In the genomic region with DNA sequence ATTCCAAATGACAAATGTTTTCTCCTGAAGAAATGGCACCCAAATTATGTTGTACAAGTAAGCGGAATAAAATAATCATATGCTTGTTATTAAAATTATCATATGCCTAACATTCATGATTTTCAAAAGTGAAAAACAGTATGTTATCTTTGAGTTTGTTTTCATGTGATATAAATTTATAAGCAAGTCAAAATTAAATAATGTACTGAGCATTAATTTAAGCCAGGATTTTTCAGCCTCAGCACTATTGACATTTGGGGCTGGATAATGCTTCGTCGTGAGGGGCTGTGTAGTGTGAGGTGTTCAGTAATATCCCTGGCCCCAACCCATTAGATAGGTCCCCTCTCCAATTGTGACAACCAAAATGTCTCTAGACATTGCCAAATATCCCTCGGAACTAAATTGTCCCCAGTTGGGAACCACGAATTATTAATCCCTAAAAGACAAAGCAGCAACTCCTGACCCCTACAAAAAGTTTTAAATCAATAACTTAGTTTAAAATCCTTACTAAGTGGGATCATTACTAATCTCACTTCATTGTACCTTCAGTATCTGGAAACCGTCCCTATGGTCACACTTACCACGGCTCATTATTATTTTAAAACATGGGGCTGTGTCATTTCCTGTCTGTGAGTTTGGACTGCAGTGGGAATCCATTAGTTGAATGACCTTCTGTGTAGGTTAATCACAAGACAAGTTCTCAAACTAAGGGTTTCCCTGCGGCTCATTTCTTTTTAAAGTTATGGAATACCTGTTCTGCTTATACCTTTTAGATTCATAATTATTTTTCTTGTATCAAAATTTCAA, we compare ENCODE assay signal across 8 cellular contexts. TPM values are rescaled to one million over a fixed set of nuclear protein-coding genes. Genes with fewer than 3 reads are reported as not detected.
DNase-seq lines count a peak whose midpoint lies in the region; ATAC-seq and TF ChIP-seq lines count a peak whose summit lies in the region.

No MANE protein-coding gene starts in this region.

- peak overlapping the region; percentile 70 for H3K4me3 ChIP-seq in AG04450 (ENCODE audit: low read depth, low read length)

- POLR2A ChIA-PET in AG04450 (lab: Yijun Ruan, JAX) (interaction anchor here (0.6 kb wide), 1 partner anchor 42 kb away, joined by 13 read pairs; no protein-coding TSS in a partner anchor), RWPE1 (lab: Yijun Ruan, JAX; ENCODE audit: low non-redundant PET) (no interaction called here)

- H3K27ac ChIP-seq in AG04450 (ENCODE audit: low read depth, low read length), result no peak overlapping the region
- no peak overlapping the region for H3K27ac ChIP-seq in RWPE1

- no peaks in the 10 kb centered on the region for H3K9me3 ChIP-seq in AG04450 (ENCODE audit: control insufficient read depth, insufficient read depth, low read length)

- no peak for TF ChIP-seq CTCF in AG04450 (IDR thresholded peaks at IDR 0.05; ENCODE audit: low read depth, low read length)
- TF ChIP-seq CTCF in RWPE1 (conservative IDR thresholded peaks at IDR 0.05; ENCODE audit: low read depth), result no peak
- TF ChIP-seq CTCF in osteocyte (IDR thresholded peaks at IDR 0.05), result no peak

- peak overlapping the region; percentile 93 for H3K4me3 Mint-ChIP-seq in osteocyte (ENCODE audit: unreplicated experiment)

- no peaks in the 10 kb centered on the region for H3K9me3 Mint-ChIP-seq in osteocyte (ENCODE audit: unreplicated experiment)

- peak overlapping the region; percentile 92 for H3K27ac Mint-ChIP-seq in osteocyte (ENCODE audit: unreplicated experiment)

- CTCF ChIA-PET in AG04450 (lab: Charles Lee), result interaction anchor here (0.7 to 1.8 kb wide), 5 partner anchors 29 to 1172 kb away, joined by 3 to 8 read pairs (median 3); no protein-coding TSS in a partner anchor
- CTCF ChIA-PET in RWPE1 (lab: Yijun Ruan, JAX), result interaction anchor here (0.6 kb wide), 1 partner anchor 28 kb away, joined by 4 read pairs; no protein-coding TSS in a partner anchor

- no peaks in the 10 kb centered on the region for H3K27me3 Mint-ChIP-seq in osteocyte (ENCODE audit: unreplicated experiment)

- H3K36me3 Mint-ChIP-seq in osteocyte (ENCODE audit: unreplicated experiment), result peaks cover 6% of the 10 kb centered on the region

- DNase-seq in AG04450 (ENCODE audit: low read depth, low spot score) (no peak), RWPE1 (ENCODE audit: low spot score) (peak; percentile 42), epidermal melanocyte (ENCODE audit: insufficient read length, low spot score) (peak; percentile 22), osteocyte (ENCODE audit: extremely low spot score, unreplicated experiment) (no peak), NCI-H2171 treated with DMSO at 0.1 percent for 48 hours (lab: John Stamatoyannopoulos, UW) (no peak)

- H3K4me1 Mint-ChIP-seq in osteocyte (ENCODE audit: unreplicated experiment), result peaks cover 25% of the 10 kb centered on the region

- no peaks in the 10 kb centered on the region for H3K27me3 ChIP-seq in AG04450 (ENCODE audit: control insufficient read depth, insufficient read depth, low read length)

- ATAC-seq in GM18498 (IDR thresholded peaks at IDR 0.05; ENCODE audit: unreplicated experiment) (peak; percentile 31), HG03442 (IDR thresholded peaks at IDR 0.05; ENCODE audit: unreplicated experiment) (peak; percentile 29), HG03139 (IDR thresholded peaks at IDR 0.05; ENCODE audit: unreplicated experiment) (no peak)

RNA-seq across cellular contexts. Expression of gene NNT, which starts 1.3 kb away (rescaled TPM):
- polyA plus RNA-seq in AG04450 (2011; rRNA removed), result 55.4 and 64.6 TPM in 2 replicates
- 80.7 and 92.3 TPM in 2 replicates for polyA minus RNA-seq in AG04450 (2011; rRNA and poly(A)+ RNA removed)
- total RNA-seq in osteocyte, result 107 and 108 TPM in 2 replicates

RNA-seq across cellular contexts. Expression of gene PAIP1, which starts 44.8 kb away (rescaled TPM):
- 125 and 148 TPM in 2 replicates for polyA plus RNA-seq in AG04450 (2011; rRNA removed)
- polyA minus RNA-seq in AG04450 (2011; rRNA and poly(A)+ RNA removed), result 39.5 and 77.2 TPM in 2 replicates
- total RNA-seq in osteocyte, result 104 and 105 TPM in 2 replicates

Comparison
In these comparisons a context has a peak if more than half of its experiments do, and no peak if none do; other contexts are left out.
1. DNase-seq: peak in RWPE1 (single experiment) and epidermal melanocyte (single experiment); none in AG04450 (single experiment), osteocyte (single experiment) and NCI-H2171 treated with DMSO at 0.1 percent for 48 hours (single experiment).